In the genomic region with DNA sequence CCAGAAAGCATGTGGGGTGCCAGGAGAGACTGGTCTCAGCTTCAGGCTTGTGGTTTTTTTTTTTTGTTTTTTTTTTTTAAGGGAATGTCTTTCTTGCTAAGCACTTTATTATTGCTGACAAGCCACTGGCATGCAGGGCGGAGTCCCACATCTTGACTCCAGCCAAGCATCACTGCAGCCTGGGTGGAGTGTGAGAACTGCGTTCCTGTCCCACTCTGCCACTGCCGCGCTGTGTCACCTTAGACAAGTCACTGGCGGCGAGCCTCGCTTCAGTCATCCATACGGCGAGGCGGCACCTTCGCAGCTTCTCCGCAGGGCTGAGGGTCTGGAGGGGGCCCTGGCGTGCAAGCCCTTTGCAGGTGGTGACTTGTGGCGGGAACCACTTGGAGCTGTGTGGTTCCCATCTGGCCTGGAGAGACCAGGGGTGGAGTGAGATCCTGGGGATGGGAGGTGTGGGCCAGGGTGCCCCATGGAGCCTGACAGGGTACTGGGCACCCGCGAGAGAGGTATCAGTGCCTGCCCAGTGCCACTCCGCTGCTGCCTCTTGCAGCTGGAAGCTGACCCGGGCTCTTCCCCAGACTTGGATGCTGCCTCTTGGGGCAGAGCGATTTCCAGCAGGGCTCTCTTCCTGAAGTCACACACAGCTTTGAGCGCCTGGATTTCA, we compare ENCODE assay signal across 16 cellular contexts.
DNase-seq lines count a peak whose midpoint lies in the region; ATAC-seq and TF ChIP-seq lines count a peak whose summit lies in the region.
"Had no signal": no experiment of that assay in that cellular context is flagged by ENCODE, and none has a peak within 500 bp of the region (broad histone marks: within the 10 kb centered on the region; RNA-seq: fewer than 3 reads in every experiment).

No MANE protein-coding gene starts in this region.

- no peak for ATAC-seq in GM21786 (IDR thresholded peaks at IDR 0.05; ENCODE audit: unreplicated experiment)
- no peak for ATAC-seq in HG03469 (IDR thresholded peaks at IDR 0.05; ENCODE audit: unreplicated experiment)
- ATAC-seq in HG03135 (IDR thresholded peaks at IDR 0.05; ENCODE audit: unreplicated experiment): no peak
- ATAC-seq: gastrocnemius medialis had no signal

- H3K4me3 ChIP-seq in epithelial cell of esophagus (ENCODE audit: low read length): no peak overlapping the region
- H3K4me3 ChIP-seq: dorsolateral prefrontal cortex, gastrocnemius medialis, tibial nerve had no signal

- DNase-seq in EH (ENCODE audit: low read depth) (peak; percentile 92), RPMI8226 (peak; percentile 76), epithelial cell of esophagus (ENCODE audit: low read depth) (peak; percentile 32), renal cortical epithelial cell (ENCODE audit: low read depth) (peak; percentile 68), amygdala (lab: John Stamatoyannopoulos, UW) (no peak)
- DNase-seq: activated B cell treated with CpG ODN at 0.5 μM for 24 hours; activated CD8-positive, alpha-beta memory T cell treated with anti-CD3 and anti-CD28 coated beads, Interleukin-2, amount 50 U/mL, for 4 hours; C1 segment of cervical spinal cord; dorsolateral prefrontal cortex; gastrocnemius medialis; KBM-7; NCI-H1436 treated with DMSO at 0.1 percent for 48 hours had no signal

- no peak for TF ChIP-seq CTCF in epithelial cell of esophagus (IDR thresholded peaks at IDR 0.05; ENCODE audit: insufficient read depth, low read depth, low read length, missing control alignments)

Comparison
In these comparisons a context has a peak if more than half of its experiments do, and no peak if none do; other contexts are left out.
1. DNase-seq: peak in EH (single experiment), RPMI8226 (single experiment), epithelial cell of esophagus (single experiment) and renal cortical epithelial cell (single experiment); none in amygdala (0 of 56).